14 cellular contexts compared by ENCODE assay signal in genomic region chr22:21933899-21934298, GRCh38.
"Had no signal": no experiment of that assay in that cellular context is flagged by ENCODE, and none has a peak within 500 bp of the region (broad histone marks: within the 10 kb centered on the region; RNA-seq: fewer than 3 reads in every experiment).

No MANE protein-coding gene starts in this region.

- DNase-seq: activated CD4-positive, alpha-beta T cell treated with anti-CD3 and anti-CD28 coated beads, Interleukin-2, amount 50 U/mL, for 4 hours; activated naive CD4-positive, alpha-beta T cell treated with anti-CD3 and anti-CD28 coated beads, Interleukin-2, amount 10 ng/mL, durations not matched to agents 7 days and 5 days; activated T-cell treated with anti-CD3 and anti-CD28 coated beads for 4 hours; cortex of kidney; foreskin melanocyte; mucosa of descending colon; naive thymus-derived CD8-positive, alpha-beta T cell; stimulated activated CD4-positive, alpha-beta T cell treated with anti-CD3 and anti-CD28 coated beads, Interleukin-12 subunit alpha, Interleukin-12 subunit beta, amount 100 ng/mL, for 4 hours; stimulated activated CD4-positive, alpha-beta T cell treated with anti-CD3 and anti-CD28 coated beads, Interleukin-2, amount 100 ng/mL, for 24 hours; stomach; T-helper 9 cell; thyroid gland had no signal

- H3K27me3 ChIP-seq: heart left ventricle, stomach, thyroid gland had no signal

- H3K4me3 ChIP-seq: heart left ventricle, mucosa of descending colon, stomach, thyroid gland had no signal

- H3K27ac ChIP-seq: epithelial cell of prostate, heart left ventricle, stomach, thyroid gland had no signal
